ENCODE assay signal across 11 cellular contexts in the genomic region with DNA sequence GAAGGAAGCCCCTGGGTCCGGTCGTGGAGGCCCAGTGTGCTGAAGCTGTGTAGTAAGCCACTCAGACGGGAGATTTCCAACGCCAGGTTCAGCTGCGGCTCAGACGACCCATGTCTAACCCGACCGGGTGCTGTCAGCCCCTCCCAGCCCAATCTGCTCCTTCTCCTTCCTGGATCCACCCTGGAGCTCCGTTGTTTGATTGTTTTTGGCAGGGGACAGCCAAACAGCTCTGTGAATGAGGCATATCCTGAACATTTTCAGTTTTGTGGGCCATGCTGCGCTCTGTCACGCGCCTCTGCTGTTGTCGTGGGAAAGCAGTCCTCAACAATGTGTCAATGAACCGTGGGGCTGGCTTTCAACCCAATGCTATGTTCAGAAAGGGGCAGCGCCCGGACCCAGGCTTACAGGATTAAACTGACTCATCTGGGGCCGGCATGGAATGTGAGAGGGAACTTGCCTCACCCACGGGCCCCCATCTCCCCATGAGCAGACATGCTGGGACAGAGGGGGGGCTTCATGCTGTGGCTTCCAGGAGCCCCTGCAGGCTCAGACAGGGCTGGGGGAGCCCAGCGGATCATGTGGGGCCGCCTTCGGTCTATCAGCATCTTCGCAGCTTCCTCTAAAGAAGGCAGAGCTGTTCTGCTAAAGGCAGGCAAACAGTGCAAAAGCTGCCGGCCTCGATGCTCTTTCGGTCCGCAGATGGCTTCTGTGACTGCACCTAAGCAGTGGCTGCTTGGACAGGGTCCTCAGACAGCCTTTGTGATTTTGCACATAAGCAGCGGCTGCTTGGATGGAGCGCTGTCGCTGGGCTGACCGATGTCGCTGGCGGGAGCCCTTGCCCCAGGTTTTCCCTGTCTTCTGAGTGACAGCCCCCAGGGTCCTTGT.
DNase-seq lines count a peak whose midpoint lies in the region; ATAC-seq lines count a peak whose summit lies in the region.
"Had no signal": no experiment of that assay in that cellular context is flagged by ENCODE, and none has a peak within 500 bp of the region (broad histone marks: within the 10 kb centered on the region; RNA-seq: fewer than 3 reads in every experiment).

No MANE protein-coding gene starts in this region.

- intact Hi-C loops in left cardiac atrium (cut with DNase I) = no loop called here

- peaks cover 4 to 9% of the 10 kb centered on the region in 2 donors for H3K4me1 Mint-ChIP-seq in stimulated activated naive B cell treated with anti-CD40 and anti-IgM and Interleukin-4, amounts not matched to agents 10 μg/mL and 1 μg/mL and 100 μg/mL, for 72 hours
- no peaks in the 10 kb centered on the region for H3K4me1 Mint-ChIP-seq in immature natural killer cell

- H3K27me3 Mint-ChIP-seq in stimulated activated naive B cell treated with anti-CD40 and anti-IgM and Interleukin-4, amounts not matched to agents 10 μg/mL and 1 μg/mL and 100 μg/mL, for 72 hours = peaks cover 18 to 31% of the 10 kb centered on the region in 2 donors
- H3K27me3 Mint-ChIP-seq in immature natural killer cell (ENCODE audit: low read depth in 3 of 3) = peaks cover 0 to 2% (median 0%) of the 10 kb centered on the region in 3 donors

- H3K9me3 Mint-ChIP-seq in stimulated activated naive B cell treated with anti-CD40 and anti-IgM and Interleukin-4, amounts not matched to agents 10 μg/mL and 1 μg/mL and 100 μg/mL, for 72 hours = no peaks in the 10 kb centered on the region
- peaks cover 0 to 2% (median 0%) of the 10 kb centered on the region in 6 donors for H3K9me3 Mint-ChIP-seq in immature natural killer cell

- DNase-seq in ELR (ENCODE audit: low read depth) = peak; percentile 73
- DNase-seq in amniotic epithelial cell (ENCODE audit: low read depth) = peak; percentile 42
- peak; percentile 72 for DNase-seq in left cardiac atrium
- peak; percentile 47 for DNase-seq in renal cortical epithelial cell (ENCODE audit: low read depth)
- no peak for DNase-seq in anterior cingulate cortex (lab: John Stamatoyannopoulos, UW)
- DNase-seq in stimulated activated naive B cell treated with anti-CD40 and anti-IgM and Interleukin-4, amounts not matched to agents 10 μg/mL and 1 μg/mL and 100 μg/mL, for 72 hours = no peak
- no peak for DNase-seq in activated CD4-positive, alpha-beta T cell treated with anti-CD3 and anti-CD28 coated beads for 1 hour
- DNase-seq in immature natural killer cell = no peak
- DNase-seq: activated CD4-positive, alpha-beta T cell treated with anti-CD3 and anti-CD28 coated beads, Interleukin-2, amount 50 U/mL, for 4 hours; COR-L47; SHP77 treated with DMSO at 0.1 percent for 48 hours had no signal

- H3K36me3 Mint-ChIP-seq in stimulated activated naive B cell treated with anti-CD40 and anti-IgM and Interleukin-4, amounts not matched to agents 10 μg/mL and 1 μg/mL and 100 μg/mL, for 72 hours = no peaks in the 10 kb centered on the region
- H3K36me3 Mint-ChIP-seq in immature natural killer cell = no peaks in the 10 kb centered on the region

- H3K4me3 Mint-ChIP-seq in stimulated activated naive B cell treated with anti-CD40 and anti-IgM and Interleukin-4, amounts not matched to agents 10 μg/mL and 1 μg/mL and 100 μg/mL, for 72 hours = no peak overlapping the region
- H3K4me3 Mint-ChIP-seq in immature natural killer cell = no peak overlapping the region

- ATAC-seq in left cardiac atrium = peak; percentile 24 to 67
- ATAC-seq in stimulated activated naive B cell treated with anti-CD40 and anti-IgM and Interleukin-4, amounts not matched to agents 10 μg/mL and 1 μg/mL and 100 μg/mL, for 72 hours (replicated peaks) = no peak

- H3K27ac Mint-ChIP-seq in stimulated activated naive B cell treated with anti-CD40 and anti-IgM and Interleukin-4, amounts not matched to agents 10 μg/mL and 1 μg/mL and 100 μg/mL, for 72 hours = no peak overlapping the region
- H3K27ac Mint-ChIP-seq in immature natural killer cell = no peak overlapping the region

Comparison
In these comparisons a context has a peak if more than half of its experiments do, and no peak if none do; other contexts are left out.
1. DNase-seq: peak in ELR (single experiment), amniotic epithelial cell (single experiment), left cardiac atrium (single experiment) and renal cortical epithelial cell (single experiment); none in anterior cingulate cortex (0 of 58), stimulated activated naive B cell treated with anti-CD40 and anti-IgM and Interleukin-4, amounts not matched to agents 10 μg/mL and 1 μg/mL and 100 μg/mL, for 72 hours (single experiment), activated CD4-positive, alpha-beta T cell treated with anti-CD3 and anti-CD28 coated beads for 1 hour (single experiment) and immature natural killer cell (0 of 3).
2. ATAC-seq: peak in left cardiac atrium (2 of 2); none in stimulated activated naive B cell treated with anti-CD40 and anti-IgM and Interleukin-4, amounts not matched to agents 10 μg/mL and 1 μg/mL and 100 μg/mL, for 72 hours (0 of 2).